18 cellular contexts compared by ENCODE assay signal in the genomic region with DNA sequence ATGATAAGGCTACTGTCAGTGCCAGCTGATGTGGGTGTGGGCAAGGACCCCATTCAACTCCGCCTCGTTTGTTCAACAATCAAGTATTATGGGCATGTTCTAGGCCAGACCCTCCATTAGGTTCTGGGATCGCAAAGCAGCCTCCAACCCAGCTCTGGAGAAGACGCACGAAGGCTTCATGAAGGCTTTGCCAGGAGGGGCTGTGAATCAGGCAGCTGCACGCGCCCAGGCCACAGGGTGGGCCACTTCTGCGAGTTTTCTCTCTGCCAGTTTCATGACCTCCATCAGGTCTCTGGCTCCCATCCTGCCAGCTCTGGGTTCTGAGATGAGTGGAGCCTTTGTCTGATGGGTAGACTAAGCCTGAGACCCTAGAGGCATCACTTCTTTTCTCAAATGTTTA.
DNase-seq lines count a peak whose midpoint lies in the region; ATAC-seq and TF ChIP-seq lines count a peak whose summit lies in the region.
"Had no signal": no experiment of that assay in that cellular context is flagged by ENCODE, and none has a peak within 500 bp of the region (broad histone marks: within the 10 kb centered on the region; RNA-seq: fewer than 3 reads in every experiment).

No MANE protein-coding gene starts in this region.

- no peak overlapping the region for H3K14ac ChIP-seq in IMR-90 (replicated peaks; ENCODE audit: low read depth, low read length)

- no peak overlapping the region for H2AFZ ChIP-seq in IMR-90 (replicated peaks; ENCODE audit: low read length, poor library complexity)
- no peak overlapping the region for H2AFZ ChIP-seq in smooth muscle cell (ENCODE audit: low read depth)

- H2BK20ac ChIP-seq in IMR-90 (ENCODE audit: low read depth, low read length) = no peak overlapping the region

- H2BK120ac ChIP-seq in IMR-90 (ENCODE audit: low read depth, low read length) = peak overlapping the region; percentile 60

- POLR2A ChIA-PET in IMR-90 (lab: Charles Lee; ENCODE audit: unreplicated experiment) = no interaction called here
- POLR2A ChIA-PET in activated CD4-positive, alpha-beta memory T cell treated with anti-CD3 and anti-CD28 coated beads, Interleukin-2, amount 10 ng/mL, durations not matched to agents 7 days and 5 days (lab: Charles Lee) = no interaction called here

- H2AK9ac ChIP-seq in IMR-90 (replicated peaks; ENCODE audit: low read depth, low read length, poor library complexity) = no peak overlapping the region

- TF ChIP-seq CTCF in IMR-90 (conservative IDR thresholded peaks at IDR 0.05; ENCODE audit: low read depth, low read length) (no peak), lower leg skin (IDR thresholded peaks at IDR 0.05) (no peak), smooth muscle cell (IDR thresholded peaks at IDR 0.05; ENCODE audit: borderline replicate concordance, insufficient read depth, poor library complexity, severe bottlenecking) (no peak)

- intact Hi-C loops in IMR-90 (cut with micrococcal nuclease) = loop anchor here (2.0 to 10.0 kb wide), 2 partner anchors 177 to 285 kb away; no protein-coding TSS in a partner anchor
- intact Hi-C loops in lower leg skin (cut with DNase I; ENCODE audit: low total_unique reads) = no loop called here
- intact Hi-C loops in activated naive CD4-positive, alpha-beta T cell treated with anti-CD3 and anti-CD28 coated beads for 36 hours (cut with micrococcal nuclease) = no loop called here

- dilution Hi-C loops in IMR-90 (cut with HindIII; ENCODE audit: low sequenced_read_pairs, unreplicated experiment) = no loop called here

- 93% methylated on average over 5 of the region's 8 CpGs; no CpG with 5 or more reads in 1 of the 2 experiments for WGBS in IMR-90 (ENCODE audit: extremely low coverage in 2 of 2, insufficient read length in 1 of 2), 2 experiments
- 93 to 96% methylated on average over 8 of the region's 8 CpGs for WGBS in lower leg skin, 2 donors
- WGBS in smooth muscle cell (ENCODE audit: low lambda C conversion rate) = 98% methylated on average over 8 of the region's 8 CpGs

- no peak for TF ChIP-seq RAD21 in IMR-90 (IDR thresholded peaks at IDR 0.05; ENCODE audit: low read length)

- H3K4ac ChIP-seq in IMR-90 (ENCODE audit: low read depth, low read length) = no peak overlapping the region

- no peaks in the 10 kb centered on the region for H3K4me1 Mint-ChIP-seq in activated naive CD4-positive, alpha-beta T cell treated with anti-CD3 and anti-CD28 coated beads for 36 hours (ENCODE audit: low read depth)
- H3K4me1 Mint-ChIP-seq in activated CD4-positive, alpha-beta memory T cell treated with anti-CD3 and anti-CD28 coated beads, Interleukin-2, amount 10 ng/mL, durations not matched to agents 7 days and 5 days = no peaks in the 10 kb centered on the region
- H3K4me1 Mint-ChIP-seq: CD4-positive, alpha-beta memory T cell had no signal

- no peak overlapping the region for H3K56ac ChIP-seq in IMR-90 (ENCODE audit: extremely low read depth, insufficient read depth, low read length)

- H3K4me2 ChIP-seq in IMR-90 (ENCODE audit: low read depth, low read length) (no peak overlapping the region), smooth muscle cell (no peak overlapping the region)

- H3K36me3 ChIP-seq in IMR-90 (ENCODE audit: control insufficient read depth, insufficient read depth, low read length) (no peaks in the 10 kb centered on the region), smooth muscle cell (ENCODE audit: low read depth) (no peaks in the 10 kb centered on the region)
- H3K36me3 ChIP-seq: BE2C, SJSA1 had no signal

- peak overlapping the region; percentile 68 for H4K91ac ChIP-seq in IMR-90 (ENCODE audit: insufficient read depth, low read depth, low read length)

- H2BK15ac ChIP-seq in IMR-90 (ENCODE audit: low read depth, low read length) = 0 out of 3 replicates have a peak overlapping the region, but pooled peaks have one; percentile 15

- no peak overlapping the region for H4K8ac ChIP-seq in IMR-90 (ENCODE audit: low read depth in 2 of 2, low read length in 2 of 2)

- H4K20me1 ChIP-seq in IMR-90 (ENCODE audit: insufficient read depth, low read length) (no peaks in the 10 kb centered on the region), smooth muscle cell (ENCODE audit: low read depth) (no peaks in the 10 kb centered on the region)

- TF ChIP-seq POLR2A in IMR-90 (IDR thresholded peaks at IDR 0.05; ENCODE audit: low read depth, low read length) (no peak), lower leg skin (IDR thresholded peaks at IDR 0.05) (no peak)

- H3F3A ChIP-seq in smooth muscle cell (ENCODE audit: low read depth) = peaks cover 8% of the 10 kb centered on the region

- H3K4me3 Mint-ChIP-seq in activated naive CD4-positive, alpha-beta T cell treated with anti-CD3 and anti-CD28 coated beads for 36 hours = no peak overlapping the region
- no peak overlapping the region for H3K4me3 Mint-ChIP-seq in activated CD4-positive, alpha-beta memory T cell treated with anti-CD3 and anti-CD28 coated beads, Interleukin-2, amount 10 ng/mL, durations not matched to agents 7 days and 5 days
- H3K4me3 Mint-ChIP-seq: CD4-positive, alpha-beta memory T cell had no signal

- H3K4me1 ChIP-seq in IMR-90 (ENCODE audit: control insufficient read depth, insufficient read depth, low read length) (peaks cover 13% of the 10 kb centered on the region), smooth muscle cell (ENCODE audit: low read depth) (peaks cover 17% of the 10 kb centered on the region)

- no peak overlapping the region for H4K5ac ChIP-seq in IMR-90 (ENCODE audit: low read depth, low read length)

- H3K27me3 ChIP-seq in IMR-90 (ENCODE audit: control insufficient read depth, insufficient read depth, low read length) (no peaks in the 10 kb centered on the region), smooth muscle cell (ENCODE audit: low read depth) (no peaks in the 10 kb centered on the region)
- H3K27me3 ChIP-seq: BE2C, SJSA1 had no signal

- in situ Hi-C loops in IMR-90 (cut with MboI; ENCODE audit: low sequenced_read_pairs) = no loop called here

- H3K36me3 Mint-ChIP-seq in activated naive CD4-positive, alpha-beta T cell treated with anti-CD3 and anti-CD28 coated beads for 36 hours (ENCODE audit: low read depth) = no peaks in the 10 kb centered on the region
- no peaks in the 10 kb centered on the region for H3K36me3 Mint-ChIP-seq in activated CD4-positive, alpha-beta memory T cell treated with anti-CD3 and anti-CD28 coated beads, Interleukin-2, amount 10 ng/mL, durations not matched to agents 7 days and 5 days (ENCODE audit: low read depth)
- H3K36me3 Mint-ChIP-seq: CD4-positive, alpha-beta memory T cell had no signal

- no peaks in the 10 kb centered on the region for H3K79me1 ChIP-seq in IMR-90 (ENCODE audit: low read depth in 1 of 2, low read length in 2 of 2)

- peaks cover 3% of the 10 kb centered on the region for H3K27me3 Mint-ChIP-seq in activated naive CD4-positive, alpha-beta T cell treated with anti-CD3 and anti-CD28 coated beads for 36 hours (ENCODE audit: low read depth)
- peaks cover 4% of the 10 kb centered on the region for H3K27me3 Mint-ChIP-seq in activated CD4-positive, alpha-beta memory T cell treated with anti-CD3 and anti-CD28 coated beads, Interleukin-2, amount 10 ng/mL, durations not matched to agents 7 days and 5 days

- DNase-seq in activated CD8-positive, alpha-beta memory T cell treated with anti-CD3 and anti-CD28 coated beads for 24 hours = peak; percentile 28
- no peak for DNase-seq in activated CD8-positive, alpha-beta memory T cell treated with anti-CD3 and anti-CD28 coated beads, Interleukin-2, amount 50 U/mL, for 4 hours
- no peak for DNase-seq in IMR-90
- DNase-seq in lower leg skin (ENCODE audit: low spot score in 2 of 2) = peak; percentile 8 to 67
- peak; percentile 11 for DNase-seq in stimulated activated CD8-positive, alpha-beta memory T cell treated with anti-CD3 and anti-CD28 coated beads, Interleukin-4, amount 100 ng/mL, for 48 hours
- no peak for DNase-seq in activated naive CD4-positive, alpha-beta T cell treated with anti-CD3 and anti-CD28 coated beads for 36 hours
- DNase-seq in activated CD4-positive, alpha-beta memory T cell treated with anti-CD3 and anti-CD28 coated beads, Interleukin-2, amount 10 ng/mL, durations not matched to agents 7 days and 5 days = no peak
- no peak for DNase-seq in smooth muscle cell (lab: John Stamatoyannopoulos, UW; ENCODE audit: unreplicated experiment)
- DNase-seq: BE2C; Calu3; CD4-positive, alpha-beta memory T cell; NCI-H187 treated with DMSO at 0.1 percent for 48 hours; NCI-H446; NCI-H69 had no signal

- H3K9me3 Mint-ChIP-seq in activated naive CD4-positive, alpha-beta T cell treated with anti-CD3 and anti-CD28 coated beads for 36 hours = peaks cover 10% of the 10 kb centered on the region
- peaks cover 1% of the 10 kb centered on the region for H3K9me3 Mint-ChIP-seq in activated CD4-positive, alpha-beta memory T cell treated with anti-CD3 and anti-CD28 coated beads, Interleukin-2, amount 10 ng/mL, durations not matched to agents 7 days and 5 days

- H3K27ac Mint-ChIP-seq in activated naive CD4-positive, alpha-beta T cell treated with anti-CD3 and anti-CD28 coated beads for 36 hours = no peak overlapping the region
- no peak overlapping the region for H3K27ac Mint-ChIP-seq in activated CD4-positive, alpha-beta memory T cell treated with anti-CD3 and anti-CD28 coated beads, Interleukin-2, amount 10 ng/mL, durations not matched to agents 7 days and 5 days
- H3K27ac Mint-ChIP-seq: CD4-positive, alpha-beta memory T cell had no signal

- H3K4me3 ChIP-seq in IMR-90 (ENCODE audit: insufficient read depth, low read depth, low read length) (no peak overlapping the region), lower leg skin (ENCODE audit: low read depth, poor library complexity, severe bottlenecking) (no peak overlapping the region), smooth muscle cell (no peak overlapping the region)
- H3K4me3 ChIP-seq: SJSA1 had no signal

- H3K9me3 ChIP-seq in IMR-90 (ENCODE audit: control insufficient read depth, insufficient read depth, low read length) (peaks cover 4% of the 10 kb centered on the region; the same call in 1 of the 2 replicates), smooth muscle cell (replicated peaks; ENCODE audit: low read depth) (no peaks in the 10 kb centered on the region)
- H3K9me3 ChIP-seq: BE2C, SJSA1 had no signal

- H3K27ac ChIP-seq in IMR-90 (ENCODE audit: insufficient read depth, low read length) = no peak overlapping the region
- H3K27ac ChIP-seq in smooth muscle cell (ENCODE audit: low read depth) = no peak overlapping the region
- H3K27ac ChIP-seq: 22Rv1, RWPE1 had no signal

- ATAC-seq in IMR-90 (ENCODE audit: low read depth) = no peak
- ATAC-seq: HCT116 had no signal

- peak overlapping the region; percentile 71; the same call in 1 of the 2 replicates for H2AK5ac ChIP-seq in IMR-90 (ENCODE audit: low read depth, low read length)

- BruUV-seq in IMR-90 (replicated peaks; lab: Mats Ljungman, UMichigan) = no TSS peak

- no peak overlapping the region; the same call in 1 of the 2 replicates for H3K18ac ChIP-seq in IMR-90 (ENCODE audit: low read depth, low read length)

- no peaks in the 10 kb centered on the region for H3K79me2 ChIP-seq in smooth muscle cell (ENCODE audit: low read depth)

- no peak overlapping the region for H3K9ac ChIP-seq in IMR-90 (ENCODE audit: low read depth, low read length)
- H3K9ac ChIP-seq in smooth muscle cell (ENCODE audit: low read depth) = no peak overlapping the region

- no peak overlapping the region for H2BK5ac ChIP-seq in IMR-90 (ENCODE audit: low read depth, low read length, poor library complexity, severe bottlenecking)

- H3K9me1 ChIP-seq in IMR-90 (ENCODE audit: insufficient read depth, low read length) = no peaks in the 10 kb centered on the region; the same call in 1 of the 2 replicates

- H3K23ac ChIP-seq in IMR-90 (ENCODE audit: low read depth, low read length) = no peak overlapping the region

- CTCF ChIA-PET in IMR-90 (lab: Yijun Ruan, JAX) = no interaction called here
- CTCF ChIA-PET in activated naive CD4-positive, alpha-beta T cell treated with anti-CD3 and anti-CD28 coated beads for 36 hours (lab: Charles Lee) = no interaction called here
- CTCF ChIA-PET in activated CD4-positive, alpha-beta memory T cell treated with anti-CD3 and anti-CD28 coated beads, Interleukin-2, amount 10 ng/mL, durations not matched to agents 7 days and 5 days (lab: Charles Lee) = no interaction called here

Comparison
In these comparisons a context has a peak if more than half of its experiments do, and no peak if none do; other contexts are left out.
1. DNase-seq: peak in activated CD8-positive, alpha-beta memory T cell treated with anti-CD3 and anti-CD28 coated beads for 24 hours (single experiment), lower leg skin (2 of 2) and stimulated activated CD8-positive, alpha-beta memory T cell treated with anti-CD3 and anti-CD28 coated beads, Interleukin-4, amount 100 ng/mL, for 48 hours (single experiment); none in activated CD8-positive, alpha-beta memory T cell treated with anti-CD3 and anti-CD28 coated beads, Interleukin-2, amount 50 U/mL, for 4 hours (single experiment), IMR-90 (single experiment), activated naive CD4-positive, alpha-beta T cell treated with anti-CD3 and anti-CD28 coated beads for 36 hours (single experiment), activated CD4-positive, alpha-beta memory T cell treated with anti-CD3 and anti-CD28 coated beads, Interleukin-2, amount 10 ng/mL, durations not matched to agents 7 days and 5 days (single experiment) and smooth muscle cell (single experiment).